ENCODE assay signal across 13 cellular contexts in the genomic region with DNA sequence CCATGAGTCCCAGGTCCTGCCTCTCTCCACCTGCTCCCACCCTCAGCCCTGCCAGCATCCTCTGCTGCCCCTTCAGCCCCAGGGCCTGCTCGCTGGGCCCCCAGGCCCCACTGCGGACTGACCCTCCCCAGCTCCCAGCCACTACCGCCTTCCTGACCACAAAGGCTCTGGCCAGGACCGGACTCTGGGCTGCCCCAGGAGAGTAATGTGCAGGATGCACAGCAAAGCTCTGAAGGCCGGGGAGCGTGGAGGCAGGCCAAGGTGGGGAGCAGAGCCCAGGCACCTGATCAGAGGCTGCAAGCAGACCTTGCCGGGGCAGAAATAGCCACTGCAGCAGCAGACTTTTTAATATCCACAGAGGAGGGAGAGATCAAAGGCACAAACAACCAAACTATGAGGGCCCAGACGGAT.
"Had no signal": no experiment of that assay in that cellular context is flagged by ENCODE, and none has a peak within 500 bp of the region (broad histone marks: within the 10 kb centered on the region; RNA-seq: fewer than 3 reads in every experiment).

No MANE protein-coding gene starts in this region.

- H3K4me1 ChIP-seq: neural progenitor cell, pancreas, right lobe of liver, transverse colon had no signal

- H3K4me1 Mint-ChIP-seq: activated naive CD4-positive, alpha-beta T cell treated with anti-CD3 and anti-CD28 coated beads, Interleukin-2, amount 50 U/mL, for 24 hours; neural progenitor cell had no signal

- DNase-seq: activated CD4-positive, alpha-beta T cell treated with anti-CD3 and anti-CD28 coated beads for 36 hours; activated CD4-positive, alpha-beta T cell treated with anti-CD3 and anti-CD28 coated beads, Interleukin-2, amount 50 U/mL, for 48 hours; activated effector memory CD4-positive, alpha-beta T cell treated with Interleukin-2 at 50 U/mL for 16 hours; dermis blood vessel endothelial cell; effector memory CD4-positive, alpha-beta T cell; hippocampal formation; stimulated activated naive CD4-positive, alpha-beta T cell treated with Interleukin-2 at 50 U/mL for 16 hours; substantia nigra; transverse colon had no signal

- H3K36me3 ChIP-seq: neural progenitor cell had no signal

- H3K9me3 ChIP-seq: pancreas, right lobe of liver, transverse colon had no signal

- H3K9me3 Mint-ChIP-seq: neural progenitor cell had no signal

- H3K27ac ChIP-seq: neural progenitor cell, pancreas, right lobe of liver, transverse colon had no signal

- H3K4me3 Mint-ChIP-seq: activated CD4-positive, alpha-beta T cell treated with anti-CD3 and anti-CD28 coated beads for 36 hours; activated naive CD4-positive, alpha-beta T cell treated with anti-CD3 and anti-CD28 coated beads, Interleukin-2, amount 50 U/mL, for 24 hours; neural progenitor cell had no signal

- H3K4me3 ChIP-seq: neural progenitor cell, pancreas, right lobe of liver, transverse colon had no signal

- H3K27me3 Mint-ChIP-seq: activated CD4-positive, alpha-beta T cell treated with anti-CD3 and anti-CD28 coated beads for 36 hours; activated naive CD4-positive, alpha-beta T cell treated with anti-CD3 and anti-CD28 coated beads, Interleukin-2, amount 50 U/mL, for 24 hours had no signal

- H3K27ac Mint-ChIP-seq: activated CD4-positive, alpha-beta T cell treated with anti-CD3 and anti-CD28 coated beads for 36 hours; activated naive CD4-positive, alpha-beta T cell treated with anti-CD3 and anti-CD28 coated beads, Interleukin-2, amount 50 U/mL, for 24 hours had no signal

- H3K27me3 ChIP-seq: neural progenitor cell, pancreas, right lobe of liver, transverse colon had no signal
